8 cellular contexts compared by ENCODE assay signal in genomic region chr2:210170442-210171303, GRCh38.
DNase-seq lines count a peak whose midpoint lies in the region; ATAC-seq and TF ChIP-seq lines count a peak whose summit lies in the region.

No MANE protein-coding gene starts in this region.

- ATAC-seq in GM21528 (IDR thresholded peaks at IDR 0.05; ENCODE audit: low FRiP score, unreplicated experiment), result peak; percentile 75

- H4K20me1 ChIP-seq in OCI-LY3 (ENCODE audit: insufficient read depth, low read length), result no peaks in the 10 kb centered on the region

- peak overlapping the region; percentile 78 for H2AFZ ChIP-seq in OCI-LY3 (ENCODE audit: low read depth, low read length)

- peaks cover 24% of the 10 kb centered on the region for H3K79me2 ChIP-seq in OCI-LY3 (ENCODE audit: low read length)

- peak overlapping the region; percentile 77 for H3K27ac ChIP-seq in OCI-LY3 (ENCODE audit: low read length)

- H3K9me3 ChIP-seq in OCI-LY3 (ENCODE audit: insufficient read depth, low read length), result no peaks in the 10 kb centered on the region

- TF ChIP-seq CTCF in OCI-LY3 (IDR thresholded peaks at IDR 0.05; ENCODE audit: low read depth, low read length), result no peak

- H3K36me3 ChIP-seq in OCI-LY3 (replicated peaks; ENCODE audit: low read depth, low read length), result no peaks in the 10 kb centered on the region

- peak overlapping the region; percentile 89 for H3K9ac ChIP-seq in OCI-LY3 (ENCODE audit: low read length)

- H3K4me2 ChIP-seq in OCI-LY3 (ENCODE audit: low read length), result peak overlapping the region; percentile 86

- peaks cover 11% of the 10 kb centered on the region; the same call in 1 of the 2 replicates for H3K27me3 ChIP-seq in OCI-LY3 (ENCODE audit: low read depth, low read length)

- H3K4me3 ChIP-seq in OCI-LY3 (ENCODE audit: low read length), result peak overlapping the region; percentile 91

- peaks cover 14% of the 10 kb centered on the region for H3K4me1 ChIP-seq in OCI-LY3 (ENCODE audit: low read length)

- DNase-seq in DMS 273 treated with DMSO at 0.1 percent for 48 hours (lab: John Stamatoyannopoulos, UW), result peak; percentile 88
- DNase-seq in HuH-7.5 (ENCODE audit: low spot score), result peak; percentile 74
- peak; percentile 95 for DNase-seq in activated T-cell treated with anti-CD3 and anti-CD28 coated beads for 4 hours
- DNase-seq in epidermal melanocyte (ENCODE audit: insufficient read length, low spot score), result peak; percentile 48
- peak; percentile 91 for DNase-seq in middle frontal gyrus (ENCODE audit: extremely low spot score, low spot score)
- peak; percentile 97 for DNase-seq in stimulated activated CD8-positive, alpha-beta memory T cell treated with anti-CD3 and anti-CD28 coated beads, Interleukin-2, amount 100 ng/mL, for 1 hour (ENCODE audit: low read depth in 2 of 2)

Comparison
In these comparisons a context has a peak if more than half of its experiments do, and no peak if none do; other contexts are left out.
1. Peak in every context shown above with its lines: DNase-seq, ATAC-seq, H3K4me3 ChIP-seq and H3K27ac ChIP-seq.